In genomic region chr10:104076743-104077160, GRCh38 we compare ENCODE assay signal across 9 cellular contexts. TPM values are rescaled to one million over a fixed set of nuclear protein-coding genes. Genes with fewer than 3 reads are reported as not detected.
DNase-seq lines count a peak whose midpoint lies in the region; ATAC-seq and TF ChIP-seq lines count a peak whose summit lies in the region.
"Had no signal": no experiment of that assay in that cellular context is flagged by ENCODE, and none has a peak within 500 bp of the region (broad histone marks: within the 10 kb centered on the region; RNA-seq: fewer than 3 reads in every experiment).

No MANE protein-coding gene starts in this region.

- ATAC-seq in left lobe of liver (peak; percentile 82), HG03196 (IDR thresholded peaks at IDR 0.05; ENCODE audit: unreplicated experiment) (no peak)

- DNase-seq in AG10803 (ENCODE audit: low read depth) (peak; percentile 26), NCI-H187 (lab: John Stamatoyannopoulos, UW) (peak; percentile 20 to 69), left lobe of liver (ENCODE audit: low spot score) (peak; percentile 60), SIG-M5 treated with dmso at 0.1 percent for 504 hours (lab: John Stamatoyannopoulos, UW; ENCODE audit: unreplicated experiment) (no peak)
- DNase-seq in stimulated activated CD4-positive, alpha-beta T cell treated with anti-CD3 and anti-CD28 coated beads, Interleukin-1b, Interleukin-23, amount 100 ng/mL, for 48 hours, result no peak
- DNase-seq in effector CD4-positive, alpha-beta T cell, result no peak

- no peak overlapping the region for H3K4me3 ChIP-seq in AG10803 (ENCODE audit: low read length)
- H3K4me3 ChIP-seq: vagina had no signal

- peak overlapping the region; percentile 73 for H3K27ac ChIP-seq in cingulate gyrus (ENCODE audit: low read depth, low read length)
- H3K27ac ChIP-seq: vagina had no signal

- no peak for TF ChIP-seq CTCF in AG10803 (conservative IDR thresholded peaks at IDR 0.05; ENCODE audit: low read length)

RNA-seq across cellular contexts. Expression of gene COL17A1, which starts 8.9 kb away (rescaled TPM):
- total RNA-seq in left lobe of liver, result 0.13 TPM

RNA-seq across cellular contexts. Expression of gene SFR1, which starts 45.2 kb away (rescaled TPM):
- total RNA-seq in left lobe of liver, result 1.2 TPM

Comparison
In these comparisons a context has a peak if more than half of its experiments do, and no peak if none do; other contexts are left out.
1. DNase-seq: peak in AG10803 (single experiment), NCI-H187 (2 of 2) and left lobe of liver (single experiment); none in SIG-M5 treated with dmso at 0.1 percent for 504 hours (single experiment), stimulated activated CD4-positive, alpha-beta T cell treated with anti-CD3 and anti-CD28 coated beads, Interleukin-1b, Interleukin-23, amount 100 ng/mL, for 48 hours (single experiment) and effector CD4-positive, alpha-beta T cell (single experiment).